In genomic region chr19:40889366-40889765, GRCh38 we compare ENCODE assay signal across 40 cellular contexts. TPM values are rescaled to one million over a fixed set of nuclear protein-coding genes. Genes with fewer than 3 reads are reported as not detected.
"Had no signal": no experiment of that assay in that cellular context is flagged by ENCODE, and none has a peak within 500 bp of the region (broad histone marks: within the 10 kb centered on the region; RNA-seq: fewer than 3 reads in every experiment).

No MANE protein-coding gene starts in this region.

- H3K9me3 Mint-ChIP-seq: activated B cell treated with CpG ODN at 0.5 μM for 24 hours; activated CD4-positive, alpha-beta memory T cell treated with anti-CD3 and anti-CD28 coated beads for 36 hours; activated naive CD4-positive, alpha-beta T cell treated with anti-CD3 and anti-CD28 coated beads for 36 hours; activated naive CD4-positive, alpha-beta T cell treated with anti-CD3 and anti-CD28 coated beads, Interleukin-2, amount 50 U/mL, for 72 hours; activated T-cell treated with anti-CD3 and anti-CD28 coated beads, Interleukin-2, amount 50 U/mL, for 4 hours; activated T-helper 1 cell treated with anti-CD3 and anti-CD28 coated beads, Interleukin-12 subunit alpha, Interleukin-12 subunit beta, Interleukin-2, Interleukin-4 antibody, amounts not matched to agents 30 ng/mL and 10 ng/mL and 1 ng/mL, durations not matched to agents 14 hours and 24 hours and 36 hours had no signal

- H3K27ac Mint-ChIP-seq: activated B cell treated with CpG ODN at 0.5 μM for 24 hours; activated CD4-positive, alpha-beta memory T cell treated with anti-CD3 and anti-CD28 coated beads for 36 hours; activated naive CD4-positive, alpha-beta T cell treated with anti-CD3 and anti-CD28 coated beads for 36 hours; activated naive CD4-positive, alpha-beta T cell treated with anti-CD3 and anti-CD28 coated beads, Interleukin-2, amount 50 U/mL, for 72 hours; activated T-helper 1 cell treated with anti-CD3 and anti-CD28 coated beads, Interleukin-12 subunit alpha, Interleukin-12 subunit beta, Interleukin-2, Interleukin-4 antibody, amounts not matched to agents 30 ng/mL and 10 ng/mL and 1 ng/mL, durations not matched to agents 14 hours and 24 hours and 36 hours; T-cell had no signal

- H3K9me3 ChIP-seq: adrenal gland, body of pancreas, breast epithelium, MG63, Peyer's patch, SJSA1 had no signal

- ATAC-seq: activated naive CD4-positive, alpha-beta T cell treated with anti-CD3 and anti-CD28 coated beads, Interleukin-2, amount 50 U/mL, for 72 hours; activated T-cell treated with anti-CD3 and anti-CD28 coated beads, Interleukin-2, amount 50 U/mL, for 4 hours; body of pancreas; PC-3; SK-N-SH treated with all-trans-retinoic acid at 6 μM for 48 hours; T-cell had no signal

- H3K4me3 Mint-ChIP-seq: activated B cell treated with CpG ODN at 0.5 μM for 24 hours; activated CD4-positive, alpha-beta memory T cell treated with anti-CD3 and anti-CD28 coated beads for 36 hours; activated naive CD4-positive, alpha-beta T cell treated with anti-CD3 and anti-CD28 coated beads for 36 hours; activated T-cell treated with anti-CD3 and anti-CD28 coated beads, Interleukin-2, amount 50 U/mL, for 4 hours; activated T-helper 1 cell treated with anti-CD3 and anti-CD28 coated beads, Interleukin-12 subunit alpha, Interleukin-12 subunit beta, Interleukin-2, Interleukin-4 antibody, amounts not matched to agents 30 ng/mL and 10 ng/mL and 1 ng/mL, durations not matched to agents 14 hours and 24 hours and 36 hours; T-cell had no signal

- H3K4me1 Mint-ChIP-seq: activated B cell treated with CpG ODN at 0.5 μM for 24 hours, T-cell had no signal

- FAIRE-seq: astrocyte had no signal

- H3K27me3 ChIP-seq: adrenal gland, body of pancreas, breast epithelium, Peyer's patch had no signal

- H3K36me3 Mint-ChIP-seq: activated CD4-positive, alpha-beta memory T cell treated with anti-CD3 and anti-CD28 coated beads for 36 hours; activated naive CD4-positive, alpha-beta T cell treated with anti-CD3 and anti-CD28 coated beads, Interleukin-2, amount 50 U/mL, for 72 hours; T-cell had no signal

- H3K4me1 ChIP-seq: adrenal gland, body of pancreas, breast epithelium, Peyer's patch, SJSA1 had no signal

- DNase-seq: activated B cell treated with CpG ODN at 0.5 μM for 24 hours; activated CD4-positive, alpha-beta memory T cell treated with anti-CD3 and anti-CD28 coated beads for 36 hours; activated CD4-positive, alpha-beta T cell treated with anti-CD3 and anti-CD28 coated beads for 4 hours; activated CD4-positive, alpha-beta T cell treated with anti-CD3 and anti-CD28 coated beads, Interleukin-2, amount 50 U/mL, for 1 hour; activated CD4-positive, CD25-positive, alpha-beta regulatory T cell treated with anti-CD3 and anti-CD28 coated beads, Interleukin-2, amount 50 U/mL, for 72 hours; activated CD8-positive, alpha-beta memory T cell treated with anti-CD3 and anti-CD28 coated beads, Interleukin-2, amount 50 U/mL, for 4 hours; activated gamma-delta T cell treated with Interleukin-2 at 50 U/mL for 16 hours; activated naive CD4-positive, alpha-beta T cell treated with anti-CD3 and anti-CD28 coated beads for 36 hours; activated T-cell treated with anti-CD3 and anti-CD28 coated beads for 4 hours; activated T-cell treated with anti-CD3 and anti-CD28 coated beads, Interleukin-2, amount 50 U/mL, for 4 hours; adrenal gland; body of pancreas; caudate nucleus; cerebellar nuclear complex; Kasumi-1; MG63; NCI-H1048; NCI-H1105 treated with DMSO at 0.1 percent for 48 hours; NCI-H1436; NCI-H1694; NCI-H1930; NCI-H2081 treated with DMSO at 0.1 percent for 48 hours; NCI-H226; NCI-H524 treated with DMSO at 0.1 percent for 48 hours; NK-92 treated with Interleukin-12 subunit alpha and Interleukin-12 subunit beta, amount 100 ng/mL, for 24 hours; PC-3; Peyer's patch; RPMI8226; SHP77 treated with DMSO at 0.1 percent for 48 hours; T-cell; T-helper 2 cell; T-helper 9 cell had no signal

- H3K27ac ChIP-seq: adrenal gland, body of pancreas, breast epithelium, Peyer's patch, SJSA1, VCaP had no signal

- H3K4me3 ChIP-seq: adrenal gland, body of pancreas, breast epithelium, MG63, Peyer's patch, SJSA1 had no signal

- H3K36me3 ChIP-seq: adrenal gland, breast epithelium, MG63, Peyer's patch, SJSA1 had no signal

RNA-seq across cellular contexts. Expression of gene CYP2A7, which starts 7.3 kb away (rescaled TPM):
- total RNA-seq: activated B cell treated with CpG ODN at 0.5 μM for 24 hours; activated CD4-positive, alpha-beta memory T cell treated with anti-CD3 and anti-CD28 coated beads for 36 hours; activated naive CD4-positive, alpha-beta T cell treated with anti-CD3 and anti-CD28 coated beads for 36 hours; activated naive CD4-positive, alpha-beta T cell treated with anti-CD3 and anti-CD28 coated beads, Interleukin-2, amount 50 U/mL, for 72 hours; activated T-cell treated with anti-CD3 and anti-CD28 coated beads, Interleukin-2, amount 50 U/mL, for 4 hours; activated T-helper 1 cell treated with anti-CD3 and anti-CD28 coated beads, Interleukin-12 subunit alpha, Interleukin-12 subunit beta, Interleukin-2, Interleukin-4 antibody, amounts not matched to agents 30 ng/mL and 10 ng/mL and 1 ng/mL, durations not matched to agents 14 hours and 24 hours and 36 hours; adrenal gland; astrocyte; body of pancreas; breast epithelium; NCI-H460; PC-3; Peyer's patch; SJSA1; T-cell had no signal
- polyA plus RNA-seq: adrenal gland had no signal

RNA-seq across cellular contexts. Expression of gene CYP2A6, which starts 39.1 kb away (rescaled TPM):
- total RNA-seq: activated B cell treated with CpG ODN at 0.5 μM for 24 hours; activated CD4-positive, alpha-beta memory T cell treated with anti-CD3 and anti-CD28 coated beads for 36 hours; activated naive CD4-positive, alpha-beta T cell treated with anti-CD3 and anti-CD28 coated beads for 36 hours; activated T-helper 1 cell treated with anti-CD3 and anti-CD28 coated beads, Interleukin-12 subunit alpha, Interleukin-12 subunit beta, Interleukin-2, Interleukin-4 antibody, amounts not matched to agents 30 ng/mL and 10 ng/mL and 1 ng/mL, durations not matched to agents 14 hours and 24 hours and 36 hours; astrocyte; body of pancreas; NCI-H460; PC-3; Peyer's patch; SJSA1 had no signal
